Comparison of ENCODE assay signal across 20 cellular contexts in the genomic region with DNA sequence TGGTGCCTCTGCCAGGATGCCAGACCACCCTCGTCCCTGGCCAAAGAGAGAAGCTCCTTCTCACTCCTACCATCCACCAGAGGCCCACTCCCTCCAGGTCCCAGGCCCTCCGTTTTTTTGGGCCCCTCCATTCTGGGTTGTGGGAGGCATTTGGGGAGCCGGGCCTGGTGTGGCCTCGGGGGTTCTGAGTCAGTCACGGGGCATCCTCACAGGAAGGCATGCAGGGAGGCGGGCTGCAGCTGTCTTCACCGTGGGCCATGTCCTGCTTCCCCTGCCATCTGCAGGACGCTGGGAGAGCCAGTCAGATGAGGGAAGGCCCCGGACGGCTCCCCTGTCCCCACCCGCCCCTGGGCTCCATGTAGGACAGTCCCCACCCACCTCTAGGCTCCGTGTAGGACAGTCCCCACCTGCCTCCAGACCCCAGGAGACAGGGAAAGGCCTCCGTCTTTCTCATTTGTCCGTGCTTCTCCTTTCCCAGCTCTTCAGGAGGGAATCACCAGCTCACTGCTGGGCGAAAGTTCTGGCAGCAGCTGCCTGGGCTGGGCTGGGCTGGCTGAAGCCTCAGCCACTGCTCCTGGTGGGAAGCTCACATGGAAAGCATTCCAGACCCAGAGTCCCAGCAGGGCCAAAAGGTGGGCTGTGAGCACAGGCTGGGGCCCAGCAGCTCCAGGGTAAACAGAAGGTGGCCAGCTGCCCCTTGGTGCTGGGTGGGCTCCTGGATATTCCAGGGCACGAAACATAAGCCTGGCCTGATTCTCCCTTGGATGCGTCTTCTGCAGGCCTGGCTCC.
DNase-seq lines count a peak whose midpoint lies in the region; ATAC-seq and TF ChIP-seq lines count a peak whose summit lies in the region.
"Had no signal": no experiment of that assay in that cellular context is flagged by ENCODE, and none has a peak within 500 bp of the region (broad histone marks: within the 10 kb centered on the region; RNA-seq: fewer than 3 reads in every experiment).

No MANE protein-coding gene starts in this region.

- no peaks in the 10 kb centered on the region for H3K9me3 Mint-ChIP-seq in activated naive CD8-positive, alpha-beta T cell treated with anti-CD3 and anti-CD28 coated beads, Interleukin-2, amount 10 ng/mL, durations not matched to agents 7 days and 5 days
- no peaks in the 10 kb centered on the region for H3K9me3 Mint-ChIP-seq in activated naive CD8-positive, alpha-beta T cell treated with anti-CD3 and anti-CD28 coated beads for 36 hours
- H3K9me3 Mint-ChIP-seq in type B pancreatic cell: no peaks in the 10 kb centered on the region
- no peaks in the 10 kb centered on the region for H3K9me3 Mint-ChIP-seq in activated T-helper 2 cell treated with anti-CD3 and anti-CD28 coated beads, Interferon-gamma antibody, Interleukin-2, Interleukin-4, amounts not matched to agents 10 μg/mL and 5 μg/mL and 100 μg/mL, durations not matched to agents 14 hours and 24 hours and 36 hours
- H3K9me3 Mint-ChIP-seq: neural crest cell had no signal

- no peak overlapping the region for H3K4me3 Mint-ChIP-seq in activated naive CD8-positive, alpha-beta T cell treated with anti-CD3 and anti-CD28 coated beads, Interleukin-2, amount 10 ng/mL, durations not matched to agents 7 days and 5 days
- no peak overlapping the region for H3K4me3 Mint-ChIP-seq in activated naive CD8-positive, alpha-beta T cell treated with anti-CD3 and anti-CD28 coated beads for 36 hours
- H3K4me3 Mint-ChIP-seq in type B pancreatic cell: no peak overlapping the region
- H3K4me3 Mint-ChIP-seq in activated T-helper 2 cell treated with anti-CD3 and anti-CD28 coated beads, Interferon-gamma antibody, Interleukin-2, Interleukin-4, amounts not matched to agents 10 μg/mL and 5 μg/mL and 100 μg/mL, durations not matched to agents 14 hours and 24 hours and 36 hours (ENCODE audit: low read depth): no peak overlapping the region
- H3K4me3 Mint-ChIP-seq: neural crest cell had no signal

- POLR2A ChIA-PET in activated naive CD8-positive, alpha-beta T cell treated with anti-CD3 and anti-CD28 coated beads, Interleukin-2, amount 10 ng/mL, durations not matched to agents 7 days and 5 days (lab: Charles Lee): no interaction called here

- DNase-seq in activated naive CD8-positive, alpha-beta T cell treated with anti-CD3 and anti-CD28 coated beads, Interleukin-2, amount 10 ng/mL, durations not matched to agents 7 days and 5 days: peak; percentile 17
- no peak for DNase-seq in activated naive CD8-positive, alpha-beta T cell treated with anti-CD3 and anti-CD28 coated beads for 36 hours
- DNase-seq in activated naive CD4-positive, alpha-beta T cell treated with anti-CD3 and anti-CD28 coated beads, Interleukin-2, amount 50 U/mL, for 16 hours: peak; percentile 7
- DNase-seq in mesenteric fat pad (ENCODE audit: low spot score) (peak; percentile 89), type B pancreatic cell (ENCODE audit: extremely low spot score, unreplicated experiment) (peak; percentile 43), anterior cingulate cortex (lab: John Stamatoyannopoulos, UW) (no peak)
- DNase-seq in activated T-helper 2 cell treated with anti-CD3 and anti-CD28 coated beads, Interferon-gamma antibody, Interleukin-2, Interleukin-4, amounts not matched to agents 10 μg/mL and 5 μg/mL and 100 μg/mL, durations not matched to agents 14 hours and 24 hours and 36 hours (ENCODE audit: low spot score): no peak
- DNase-seq: ACHN; activated CD4-positive, alpha-beta T cell treated with anti-CD3 and anti-CD28 coated beads for 4 hours; caudate nucleus; GOT3; mucosa of descending colon; NCI-H1092 treated with DMSO at 0.1 percent for 48 hours; NCI-H1930; NCI-H2227 treated with DMSO at 0.1 percent for 48 hours; NCI-H748 treated with DMSO at 0.1 percent for 48 hours; SHP77 treated with DMSO at 0.1 percent for 48 hours had no signal

- no peak for TF ChIP-seq CTCF in type B pancreatic cell (conservative IDR thresholded peaks at IDR 0.05)

- no peak overlapping the region for H3K27ac Mint-ChIP-seq in activated naive CD8-positive, alpha-beta T cell treated with anti-CD3 and anti-CD28 coated beads, Interleukin-2, amount 10 ng/mL, durations not matched to agents 7 days and 5 days
- H3K27ac Mint-ChIP-seq in activated naive CD8-positive, alpha-beta T cell treated with anti-CD3 and anti-CD28 coated beads for 36 hours: no peak overlapping the region
- H3K27ac Mint-ChIP-seq in type B pancreatic cell: no peak overlapping the region
- no peak overlapping the region for H3K27ac Mint-ChIP-seq in activated T-helper 2 cell treated with anti-CD3 and anti-CD28 coated beads, Interferon-gamma antibody, Interleukin-2, Interleukin-4, amounts not matched to agents 10 μg/mL and 5 μg/mL and 100 μg/mL, durations not matched to agents 14 hours and 24 hours and 36 hours

- intact Hi-C loops in activated T-helper 2 cell treated with anti-CD3 and anti-CD28 coated beads, Interferon-gamma antibody, Interleukin-2, Interleukin-4, amounts not matched to agents 10 μg/mL and 5 μg/mL and 100 μg/mL, durations not matched to agents 14 hours and 24 hours and 36 hours (cut with micrococcal nuclease): no loop called here

- H3K4me1 Mint-ChIP-seq in activated naive CD8-positive, alpha-beta T cell treated with anti-CD3 and anti-CD28 coated beads, Interleukin-2, amount 10 ng/mL, durations not matched to agents 7 days and 5 days: no peaks in the 10 kb centered on the region
- H3K4me1 Mint-ChIP-seq in activated naive CD8-positive, alpha-beta T cell treated with anti-CD3 and anti-CD28 coated beads for 36 hours: peaks cover 3% of the 10 kb centered on the region
- peaks cover 7% of the 10 kb centered on the region for H3K4me1 Mint-ChIP-seq in type B pancreatic cell (ENCODE audit: unreplicated experiment)
- no peaks in the 10 kb centered on the region for H3K4me1 Mint-ChIP-seq in activated T-helper 2 cell treated with anti-CD3 and anti-CD28 coated beads, Interferon-gamma antibody, Interleukin-2, Interleukin-4, amounts not matched to agents 10 μg/mL and 5 μg/mL and 100 μg/mL, durations not matched to agents 14 hours and 24 hours and 36 hours (ENCODE audit: low read depth)
- H3K4me1 Mint-ChIP-seq: neural crest cell had no signal

- no peaks in the 10 kb centered on the region for H3K36me3 Mint-ChIP-seq in activated naive CD8-positive, alpha-beta T cell treated with anti-CD3 and anti-CD28 coated beads, Interleukin-2, amount 10 ng/mL, durations not matched to agents 7 days and 5 days
- H3K36me3 Mint-ChIP-seq in activated naive CD8-positive, alpha-beta T cell treated with anti-CD3 and anti-CD28 coated beads for 36 hours: no peaks in the 10 kb centered on the region
- H3K36me3 Mint-ChIP-seq in type B pancreatic cell: no peaks in the 10 kb centered on the region
- H3K36me3 Mint-ChIP-seq in activated T-helper 2 cell treated with anti-CD3 and anti-CD28 coated beads, Interferon-gamma antibody, Interleukin-2, Interleukin-4, amounts not matched to agents 10 μg/mL and 5 μg/mL and 100 μg/mL, durations not matched to agents 14 hours and 24 hours and 36 hours (ENCODE audit: low read depth): no peaks in the 10 kb centered on the region

- peaks cover 1% of the 10 kb centered on the region for H3K27me3 Mint-ChIP-seq in activated naive CD8-positive, alpha-beta T cell treated with anti-CD3 and anti-CD28 coated beads, Interleukin-2, amount 10 ng/mL, durations not matched to agents 7 days and 5 days
- H3K27me3 Mint-ChIP-seq in activated naive CD8-positive, alpha-beta T cell treated with anti-CD3 and anti-CD28 coated beads for 36 hours: no peaks in the 10 kb centered on the region
- H3K27me3 Mint-ChIP-seq in type B pancreatic cell: peaks cover 13% of the 10 kb centered on the region
- no peaks in the 10 kb centered on the region for H3K27me3 Mint-ChIP-seq in activated T-helper 2 cell treated with anti-CD3 and anti-CD28 coated beads, Interferon-gamma antibody, Interleukin-2, Interleukin-4, amounts not matched to agents 10 μg/mL and 5 μg/mL and 100 μg/mL, durations not matched to agents 14 hours and 24 hours and 36 hours (ENCODE audit: low read depth)

- no peak for ATAC-seq in activated naive CD8-positive, alpha-beta T cell treated with anti-CD3 and anti-CD28 coated beads, Interleukin-2, amount 10 ng/mL, durations not matched to agents 7 days and 5 days (ENCODE audit: low read depth)
- ATAC-seq in GM21737 (IDR thresholded peaks at IDR 0.05; ENCODE audit: unreplicated experiment): no peak
- ATAC-seq: left lung, mucosa of descending colon had no signal

Comparison
In these comparisons a context has a peak if more than half of its experiments do, and no peak if none do; other contexts are left out.
1. DNase-seq: peak in activated naive CD8-positive, alpha-beta T cell treated with anti-CD3 and anti-CD28 coated beads, Interleukin-2, amount 10 ng/mL, durations not matched to agents 7 days and 5 days (single experiment), activated naive CD4-positive, alpha-beta T cell treated with anti-CD3 and anti-CD28 coated beads, Interleukin-2, amount 50 U/mL, for 16 hours (single experiment), mesenteric fat pad (single experiment) and type B pancreatic cell (single experiment); none in activated naive CD8-positive, alpha-beta T cell treated with anti-CD3 and anti-CD28 coated beads for 36 hours (single experiment), activated T-helper 2 cell treated with anti-CD3 and anti-CD28 coated beads, Interferon-gamma antibody, Interleukin-2, Interleukin-4, amounts not matched to agents 10 μg/mL and 5 μg/mL and 100 μg/mL, durations not matched to agents 14 hours and 24 hours and 36 hours (single experiment) and anterior cingulate cortex (0 of 58).